Comparison of ENCODE assay signal across 21 cellular contexts in genomic region chr4:164188236-164188635, GRCh38.
"Had no signal": no experiment of that assay in that cellular context is flagged by ENCODE, and none has a peak within 500 bp of the region (broad histone marks: within the 10 kb centered on the region; RNA-seq: fewer than 3 reads in every experiment).

No MANE protein-coding gene starts in this region.

- DNase-seq: effector CD8-positive, alpha-beta T cell; gastrocnemius medialis; glutamatergic neuron; immature natural killer cell; left colon; mucosa of descending colon; naive thymus-derived CD8-positive, alpha-beta T cell; psoas muscle; retina; stimulated activated CD4-positive, alpha-beta T cell treated with anti-CD3 and anti-CD28 coated beads, Interleukin-12 subunit alpha, Interleukin-12 subunit beta, amount 100 ng/mL, for 4 hours; stimulated activated naive CD4-positive, alpha-beta T cell; stomach; substantia nigra; transverse colon had no signal

- H3K9me3 ChIP-seq: esophagus muscularis mucosa, gastrocnemius medialis, mucosa of descending colon, psoas muscle, stomach, thoracic aorta, transverse colon had no signal

- H3K36me3 ChIP-seq: cardiac muscle cell, esophagus muscularis mucosa, gastrocnemius medialis, stomach, thoracic aorta, transverse colon had no signal

- ATAC-seq: gastrocnemius medialis; left colon; mucosa of descending colon; naive thymus-derived CD8-positive, alpha-beta T cell; psoas muscle; sciatic nerve had no signal

- H3K27ac ChIP-seq: cardiac muscle cell, coronary artery, esophagus muscularis mucosa, gastrocnemius medialis, psoas muscle, stomach, thoracic aorta, transverse colon had no signal

- H3K4me1 ChIP-seq: esophagus muscularis mucosa, gastrocnemius medialis, psoas muscle, stomach, transverse colon had no signal

- FAIRE-seq: endometrium, keratinocyte had no signal

- H3K27me3 ChIP-seq: cardiac muscle cell, esophagus muscularis mucosa, gastrocnemius medialis, stomach, transverse colon had no signal

- H3K4me3 ChIP-seq: cardiac muscle cell, coronary artery, esophagus muscularis mucosa, gastrocnemius medialis, mucosa of descending colon, psoas muscle, stomach, thoracic aorta, transverse colon had no signal
